8 cellular contexts compared by ENCODE assay signal in genomic region chr14:64823305-64823985, GRCh38. TPM values are rescaled to one million over a fixed set of nuclear protein-coding genes. Genes with fewer than 3 reads are reported as not detected.
DNase-seq lines count a peak whose midpoint lies in the region; ATAC-seq, FAIRE-seq and TF ChIP-seq lines count a peak whose summit lies in the region.

No MANE protein-coding gene starts in this region.

- TF ChIP-seq POLR2A in H1 (IDR thresholded peaks at IDR 0.05; ENCODE audit: control extremely low read depth in 1 of 2, low read depth in 2 of 2, low read length in 2 of 2): no peak

- no peaks in the 10 kb centered on the region for H3K36me3 ChIP-seq in H1 (ENCODE audit: control insufficient read depth in 2 of 4, insufficient read depth in 4 of 4, low read length in 3 of 4)

- H3K9me3 ChIP-seq in H1 (ENCODE audit: insufficient read depth in 2 of 2, low read depth in 1 of 2, low read length in 1 of 2): no peaks in the 10 kb centered on the region

- no peak overlapping the region for H3K23ac ChIP-seq in H1 (ENCODE audit: insufficient read length)

- TF ChIP-seq RAD21 in H1 (IDR thresholded peaks at IDR 0.05 in 1 of 2, conservative IDR thresholded peaks at IDR 0.05 in 1 of 2; ENCODE audit: low read depth in 2 of 2, low read length in 2 of 2): peak; percentile 83 to 85

- H2AFZ ChIP-seq in H1 (ENCODE audit: low read length): peak overlapping the region; percentile 45; the same call in 1 of the 2 replicates

- peaks cover 0 to 13% (median 5%) of the 10 kb centered on the region in 4 experiments; a peak in 4 of 7 replicates for H3K4me1 ChIP-seq in H1 (replicated peaks in 1 of 4; ENCODE audit: control insufficient read depth in 3 of 4, insufficient read depth in 4 of 4, low read length in 3 of 4)

- H4K20me1 ChIP-seq in H1 (replicated peaks in 1 of 2; ENCODE audit: control insufficient read depth in 1 of 2, insufficient read depth in 2 of 2, low read length in 2 of 2): no peaks in the 10 kb centered on the region

- H2BK120ac ChIP-seq in H1 (replicated peaks; ENCODE audit: low read depth, low read length): no peak overlapping the region

- peak; percentile 62 for FAIRE-seq in H1 (lab: Jason Lieb, UNC)

- no peaks in the 10 kb centered on the region for H3K23me2 ChIP-seq in H1 (ENCODE audit: low read depth, low read length)

- WGBS in H1 (ENCODE audit: extremely low coverage in 1 of 2, insufficient coverage in 1 of 2, insufficient read length in 1 of 2, insufficient replicate concordance in 2 of 2, low coverage in 1 of 2, low lambda C conversion rate in 2 of 2, missing lambda C conversion rate in 1 of 2), 2 experiments: 48% methylated on average over 20 of the region's 20 CpGs; no CpG with 5 or more reads in 1 of the 2 experiments

- no peak overlapping the region for H2BK12ac ChIP-seq in H1 (ENCODE audit: low read depth, low read length)

- H3K27ac ChIP-seq in H1 (ENCODE audit: low read depth, low read length): no peak overlapping the region

- no peaks in the 10 kb centered on the region for H3K79me2 ChIP-seq in H1 (ENCODE audit: control insufficient read depth in 1 of 2, insufficient read depth in 2 of 2, low read length in 2 of 2)

- H2BK5ac ChIP-seq in H1 (ENCODE audit: low read depth, low read length): no peak overlapping the region

- peak overlapping the region; percentile 88 for H3K18ac ChIP-seq in H1 (ENCODE audit: extremely low read depth, low read length)

- H4K8ac ChIP-seq in H1 (ENCODE audit: extremely low read depth, insufficient read depth, low read length): no peak overlapping the region

- H3K27me3 ChIP-seq in H1 (replicated peaks in 1 of 4; ENCODE audit: control insufficient read depth in 3 of 4, extremely low read depth in 1 of 4, insufficient read depth in 3 of 4, low read length in 3 of 4): no peaks in the 10 kb centered on the region; a peak in 1 of 7 replicates

- H2BK20ac ChIP-seq in H1 (ENCODE audit: low read length): no peak overlapping the region

- POLR2A ChIA-PET in H1 (lab: Charles Lee; ENCODE audit: partially characterized antibody): interaction anchor here (1.0 to 1.5 kb wide), 5 partner anchors 11 to 68 kb away, joined by 3 to 4 read pairs (median 3); no protein-coding TSS in a partner anchor

- H3K14ac ChIP-seq in H1 (ENCODE audit: insufficient read length): no peak overlapping the region

- CTCF ChIA-PET in H1 (lab: Charles Lee; ENCODE audit: partially characterized antibody): interaction anchor here (0.7 to 12.1 kb wide), 47 partner anchors 10 to 209 kb away, joined by 3 to 243 read pairs (median 7); partner anchors contain the start of genes CHURC1 and SPTB

- peak overlapping the region in 1 of 2 experiments; percentile 54; a peak in 3 of 4 replicates for H3K4me2 ChIP-seq in H1 (ENCODE audit: insufficient read depth in 1 of 2, low read depth in 2 of 2, low read length in 2 of 2)

- no peak for TF ChIP-seq EP300 in H1 (IDR thresholded peaks at IDR 0.05; ENCODE audit: borderline replicate concordance in 1 of 2, low read depth in 2 of 2, low read length in 2 of 2)

- H4K91ac ChIP-seq in H1 (replicated peaks; ENCODE audit: insufficient read length, low read length): no peak overlapping the region

- peak overlapping the region; percentile 85; the same call in 1 of the 2 replicates for H2BK15ac ChIP-seq in H1 (ENCODE audit: low read length)

- no peak overlapping the region for H3K9ac ChIP-seq in H1 (replicated peaks in 1 of 4; ENCODE audit: extremely low read depth in 1 of 4, low read depth in 3 of 4, low read length in 3 of 4)

- H4K5ac ChIP-seq in H1 (ENCODE audit: insufficient read length, low read depth, low read length): no peak overlapping the region

- TF ChIP-seq CTCF in H1 (IDR thresholded peaks at IDR 0.05; ENCODE audit: control extremely low read depth in 1 of 3, insufficient read depth in 1 of 3, low read depth in 1 of 3, low read length in 3 of 3): peak; percentile 78 to 98 (median 82)

- no peaks in the 10 kb centered on the region for H3K79me1 ChIP-seq in H1 (ENCODE audit: low read depth, low read length)

- H3K56ac ChIP-seq in H1 (replicated peaks; ENCODE audit: insufficient read length, low read depth, low read length): no peak overlapping the region

- ATAC-seq in HG03342 (IDR thresholded peaks at IDR 0.05; ENCODE audit: unreplicated experiment): peak; percentile 66
- ATAC-seq in GM21825 (IDR thresholded peaks at IDR 0.05; ENCODE audit: unreplicated experiment): no peak

- H2AK5ac ChIP-seq in H1 (ENCODE audit: low read depth, low read length): no peak overlapping the region

- H3K4me3 ChIP-seq in H1 (ENCODE audit: extremely low read depth in 1 of 4, insufficient read depth in 2 of 4, low read depth in 3 of 4, low read length in 4 of 4): no peak overlapping the region

- DNase-seq in GM04504 (ENCODE audit: low read depth): peak; percentile 44
- DNase-seq in NOMO-1 (lab: John Stamatoyannopoulos, UW; ENCODE audit: unreplicated experiment in 2 of 2): peak; percentile 28 to 48
- DNase-seq in activated CD8-positive, alpha-beta memory T cell treated with anti-CD3 and anti-CD28 coated beads for 4 hours (ENCODE audit: low read depth in 2 of 2): peak; percentile 24 to 28
- peak; percentile 41 to 86 for DNase-seq in H1 (ENCODE audit: low read depth in 1 of 2, low spot score in 2 of 2)
- peak; percentile 13 for DNase-seq in middle frontal gyrus (ENCODE audit: extremely low spot score, low spot score)
- DNase-seq in stimulated activated CD8-positive, alpha-beta memory T cell treated with anti-CD3 and anti-CD28 coated beads, Interleukin-4, amount 100 ng/mL, for 1 hour (ENCODE audit: low read depth in 2 of 2, low spot score in 1 of 2): peak; percentile 14 to 40

- H3K4ac ChIP-seq in H1 (replicated peaks; ENCODE audit: insufficient read length, low read depth, low read length): no peak overlapping the region

TF ChIP-seq in H1, 55 proteins besides CTCF, POLR2A, EP300 and RAD21:
- TF ChIP-seq SIN3A (conservative IDR thresholded peaks at IDR 0.05 in 1 of 2, IDR thresholded peaks at IDR 0.05 in 1 of 2; ENCODE audit: low read depth in 1 of 2, low read length in 2 of 2) (0 out of 4 replicates have a peak, but pooled peaks of 1 of the 2 experiments have one; percentile 40), TAF1 (IDR thresholded peaks at IDR 0.05; ENCODE audit: low read depth, low read length) (no peak), SP2 (IDR thresholded peaks at IDR 0.05; ENCODE audit: low read length) (no peak), TEAD4 (IDR thresholded peaks at IDR 0.05; ENCODE audit: low read depth, low read length) (peak; percentile 18; the same call in 1 of the 2 replicates), CBX5 (IDR thresholded peaks at IDR 0.05; ENCODE audit: low read depth, low read length) (no peak), GABPA (IDR thresholded peaks at IDR 0.05; ENCODE audit: borderline replicate concordance, insufficient read depth, low read length) (no peak), BCL11A (IDR thresholded peaks at IDR 0.05; ENCODE audit: low read depth in 2 of 2, low read length in 2 of 2) (no peak), HDAC2 (IDR thresholded peaks at IDR 0.05; ENCODE audit: borderline replicate concordance in 1 of 2, low read depth in 2 of 2, low read length in 2 of 2) (peak in 1 of 2 experiments; percentile 39; a peak in 1 of 4 replicates), SP4 (IDR thresholded peaks at IDR 0.05; ENCODE audit: low read length) (no peak), CTBP2 (IDR thresholded peaks at IDR 0.05; ENCODE audit: borderline replicate concordance, insufficient read depth, insufficient read length, low read length) (peak; percentile 44), MAX (IDR thresholded peaks at IDR 0.05) (0 out of 2 replicates have a peak, but pooled peaks have one; percentile 35), CREB1 (IDR thresholded peaks at IDR 0.05) (peak; percentile 82)

RNA-seq across cellular contexts. Expression of gene SPTB, which starts 56.3 kb away (rescaled TPM):
- 2.4 and 2.7 TPM in 2 replicates for total RNA-seq in H1 (2021; fragmentation: NEBNext Ultra II Directional; extraction: Animal tissue kit (Norgen Biotek cat#: 25700))
- 0.30 and 0.60 TPM in 2 replicates for polyA plus RNA-seq in H1 (2011; rRNA removed)
- 0.52 TPM for polyA plus RNA-seq in H1 (2011; cell fraction: cytosol; rRNA removed)
- polyA plus RNA-seq in H1 (2011; cell fraction: nucleus; rRNA removed): 1.9 TPM
- 1.6 to 2.5 TPM (median 2.3 TPM) in 4 replicates for polyA plus RNA-seq in H1 (2012, experiment 1 of 2)
- 0.75 TPM for polyA plus RNA-seq in H1 (2012, experiment 2 of 2)
- polyA plus RNA-seq in H1 (2013, experiment 1 of 2): 0.53 TPM
- polyA plus RNA-seq in H1 (2013, experiment 2 of 2): 0.46 TPM
- polyA minus RNA-seq in H1 (2011; rRNA and poly(A)+ RNA removed): 1.1 and 1.3 TPM in 2 replicates
- 1.8 TPM for polyA minus RNA-seq in H1 (2011; cell fraction: cytosol; rRNA and poly(A)+ RNA removed)
- polyA minus RNA-seq in H1 (2011; cell fraction: nucleus; rRNA and poly(A)+ RNA removed): 2.0 TPM

Comparison
In these comparisons a context has a peak if more than half of its experiments do, and no peak if none do; other contexts are left out.
1. DNase-seq: peak in every context shown above with its lines; median percentile 64 in H1; 44 in GM04504; 38 in NOMO-1; 27 in stimulated activated CD8-positive, alpha-beta memory T cell treated with anti-CD3 and anti-CD28 coated beads, Interleukin-4, amount 100 ng/mL, for 1 hour; 26 in activated CD8-positive, alpha-beta memory T cell treated with anti-CD3 and anti-CD28 coated beads for 4 hours; 13 in middle frontal gyrus.